Comparison of ENCODE assay signal across 10 cellular contexts in genomic region chr11:417652-418342, GRCh38. TPM values are rescaled to one million over a fixed set of nuclear protein-coding genes. Genes with fewer than 3 reads are reported as not detected.
A peak's percentile ranks its signal among the peaks of the same experiment; 100 is the strongest.
DNase-seq lines count a peak whose midpoint lies in the region; ATAC-seq and TF ChIP-seq lines count a peak whose summit lies in the region.
"Had no signal": no experiment of that assay in that cellular context is flagged by ENCODE, and none has a peak within 500 bp of the region (broad histone marks: within the 10 kb centered on the region; RNA-seq: fewer than 3 reads in every experiment).

No MANE protein-coding gene starts in this region.

- ATAC-seq in upper lobe of left lung (ENCODE audit: low FRiP score in 2 of 2) (no peak), HG03460 (IDR thresholded peaks at IDR 0.05; ENCODE audit: unreplicated experiment) (no peak), GM18520 (IDR thresholded peaks at IDR 0.05; ENCODE audit: unreplicated experiment) (no peak)

- DNase-seq in activated naive CD4-positive, alpha-beta T cell treated with anti-CD3 and anti-CD28 coated beads for 36 hours: no peak
- DNase-seq in activated naive CD4-positive, alpha-beta T cell treated with anti-CD3 and anti-CD28 coated beads, Interleukin-2, amount 50 U/mL, for 16 hours: no peak
- DNase-seq in chondrocyte (ENCODE audit: low spot score) (no peak), upper lobe of left lung (peak in 1 of 2 donors; percentile 61), kidney glomerular epithelial cell (lab: John Stamatoyannopoulos, UW) (no peak)
- DNase-seq: islet precursor cell, KG1 had no signal

- H3K9ac ChIP-seq in mucosa of rectum (ENCODE audit: low read depth in 1 of 2, low read length in 2 of 2): peak overlapping the region in 1 of 2 donors; percentile 94

- H3K9me3 Mint-ChIP-seq in activated naive CD4-positive, alpha-beta T cell treated with anti-CD3 and anti-CD28 coated beads for 36 hours: no peaks in the 10 kb centered on the region
- H3K9me3 Mint-ChIP-seq in chondrocyte (ENCODE audit: low read depth): no peaks in the 10 kb centered on the region

- H3K27ac Mint-ChIP-seq in activated naive CD4-positive, alpha-beta T cell treated with anti-CD3 and anti-CD28 coated beads for 36 hours: no peak overlapping the region
- no peak overlapping the region for H3K27ac Mint-ChIP-seq in chondrocyte (ENCODE audit: unreplicated experiment)

- H3K27ac ChIP-seq in mucosa of rectum (ENCODE audit: low read depth in 2 of 2, low read length in 2 of 2): peak overlapping the region; percentile 92 to 95
- peak overlapping the region; percentile 85 to 92 (median 90) for H3K27ac ChIP-seq in upper lobe of left lung

- H3K9me3 ChIP-seq in mucosa of rectum (ENCODE audit: control insufficient read depth in 2 of 2, low read length in 2 of 2): no peaks in the 10 kb centered on the region
- H3K9me3 ChIP-seq in upper lobe of left lung: no peaks in the 10 kb centered on the region

- no peaks in the 10 kb centered on the region for H3K36me3 Mint-ChIP-seq in activated naive CD4-positive, alpha-beta T cell treated with anti-CD3 and anti-CD28 coated beads for 36 hours (ENCODE audit: low read depth)
- H3K36me3 Mint-ChIP-seq in chondrocyte (ENCODE audit: low read depth): no peaks in the 10 kb centered on the region

- H3K4me1 ChIP-seq in mucosa of rectum (ENCODE audit: control insufficient read depth in 2 of 2, insufficient read depth in 2 of 2, low read length in 2 of 2): peaks cover 14 to 18% of the 10 kb centered on the region in 2 donors
- H3K4me1 ChIP-seq in upper lobe of left lung: peaks cover 32 to 52% (median 42%) of the 10 kb centered on the region in 4 donors

- peaks cover 29% of the 10 kb centered on the region for H3K4me1 Mint-ChIP-seq in activated naive CD4-positive, alpha-beta T cell treated with anti-CD3 and anti-CD28 coated beads for 36 hours (ENCODE audit: low read depth)
- H3K4me1 Mint-ChIP-seq in chondrocyte (ENCODE audit: low read depth): peaks cover 7% of the 10 kb centered on the region

- intact Hi-C loops in activated naive CD4-positive, alpha-beta T cell treated with anti-CD3 and anti-CD28 coated beads for 36 hours (cut with micrococcal nuclease): no loop called here

- CTCF ChIA-PET in activated naive CD4-positive, alpha-beta T cell treated with anti-CD3 and anti-CD28 coated beads for 36 hours (lab: Charles Lee): no interaction called here

- no peak for TF ChIP-seq EP300 in upper lobe of left lung (IDR thresholded peaks at IDR 0.05)

- peak overlapping the region; percentile 68 for H3K4me3 Mint-ChIP-seq in activated naive CD4-positive, alpha-beta T cell treated with anti-CD3 and anti-CD28 coated beads for 36 hours
- peak overlapping the region; percentile 57 for H3K4me3 Mint-ChIP-seq in chondrocyte (ENCODE audit: unreplicated experiment)

- H3K36me3 ChIP-seq in mucosa of rectum (ENCODE audit: control insufficient read depth in 2 of 2, insufficient read depth in 2 of 2, low read length in 2 of 2) (no peaks in the 10 kb centered on the region), upper lobe of left lung (no peaks in the 10 kb centered on the region)

- TF ChIP-seq POLR2A in upper lobe of left lung (IDR thresholded peaks at IDR 0.05): no peak

- peak overlapping the region; percentile 66 to 71 for H3K4me3 ChIP-seq in mucosa of rectum (ENCODE audit: low read length in 2 of 2)
- H3K4me3 ChIP-seq in upper lobe of left lung: peak overlapping the region in 3 of 4 donors; percentile 64 to 90 (median 72)

- H3K27me3 ChIP-seq in mucosa of rectum (ENCODE audit: control insufficient read depth in 2 of 2, insufficient read depth in 2 of 2, low read length in 2 of 2) (no peaks in the 10 kb centered on the region), upper lobe of left lung (no peaks in the 10 kb centered on the region)

- 53 to 70% methylated on average over 6 to 19 of the region's 19 CpGs for WGBS in upper lobe of left lung, 2 donors

- H3K27me3 Mint-ChIP-seq in activated naive CD4-positive, alpha-beta T cell treated with anti-CD3 and anti-CD28 coated beads for 36 hours (ENCODE audit: low read depth): no peaks in the 10 kb centered on the region
- no peaks in the 10 kb centered on the region for H3K27me3 Mint-ChIP-seq in chondrocyte (ENCODE audit: low read depth)

- TF ChIP-seq CTCF in chondrocyte (IDR thresholded peaks at IDR 0.05): no peak
- TF ChIP-seq CTCF in upper lobe of left lung (IDR thresholded peaks at IDR 0.05): no peak

RNA-seq across cellular contexts. Expression of gene SIGIRR, which starts 3.0 kb away (rescaled TPM):
- total RNA-seq in activated naive CD4-positive, alpha-beta T cell treated with anti-CD3 and anti-CD28 coated beads for 36 hours: 10 to 100 TPM; 38.0 to 38.8 TPM
- total RNA-seq in chondrocyte (12.3 to 26.6 TPM (median 25.9 TPM) in 3 replicates), upper lobe of left lung (100 to 1,000 TPM in 3 of 6 donors, 10 to 100 TPM in 3; 54.7 to 116 (median 91.1) TPM)

RNA-seq across cellular contexts. Expression of gene PKP3, which starts 23.8 kb away (rescaled TPM):
- not detected for total RNA-seq in activated naive CD4-positive, alpha-beta T cell treated with anti-CD3 and anti-CD28 coated beads for 36 hours
- total RNA-seq in chondrocyte: 0.56 to 0.92 TPM (median 0.85 TPM) in 3 replicates
- 10 to 100 TPM; 33.4 to 86.3 (median 55.2) TPM for total RNA-seq in upper lobe of left lung

RNA-seq across cellular contexts. Expression of gene ANO9, which starts 24.0 kb away (rescaled TPM):
- 10 to 100 TPM; 28.9 to 31.0 TPM for total RNA-seq in activated naive CD4-positive, alpha-beta T cell treated with anti-CD3 and anti-CD28 coated beads for 36 hours
- not detected in 3 replicates for total RNA-seq in chondrocyte
- 10 to 100 TPM; 11.7 to 62.9 (median 18.8) TPM for total RNA-seq in upper lobe of left lung

RNA-seq across cellular contexts. Expression of gene PTDSS2, which starts 32.3 kb away (rescaled TPM):
- total RNA-seq in activated naive CD4-positive, alpha-beta T cell treated with anti-CD3 and anti-CD28 coated beads for 36 hours: 10 to 100 TPM; 12.1 to 15.0 TPM
- total RNA-seq in chondrocyte: 30.0 to 32.5 TPM (median 32.0 TPM) in 3 replicates
- 100 to 1,000 TPM in 1 of 6 donors, 10 to 100 TPM in 5; 29.6 to 188 (median 45.1) TPM for total RNA-seq in upper lobe of left lung

RNA-seq across cellular contexts. Expression of gene B4GALNT4, which starts 48.5 kb away (rescaled TPM):
- total RNA-seq in activated naive CD4-positive, alpha-beta T cell treated with anti-CD3 and anti-CD28 coated beads for 36 hours: 1 to 10 TPM; 4.1 to 5.2 TPM
- total RNA-seq in chondrocyte (37.0 to 39.1 TPM (median 37.2 TPM) in 3 replicates), upper lobe of left lung (1 to 10 TPM in 1 of 6 donors, under 1 TPM in 4, not detected in 1; 0.23 to 2.1 (median 0.54) TPM)

Comparison
In these comparisons a context has a peak if more than half of its experiments do, and no peak if none do; other contexts are left out.
1. RNA of gene PKP3, which starts 23.8 kb away (total RNA-seq): 33.4 to 86.3 TPM in upper lobe of left lung; 0.56 to 0.92 TPM in chondrocyte and not detected in activated naive CD4-positive, alpha-beta T cell treated with anti-CD3 and anti-CD28 coated beads for 36 hours; every median in the first group is over 10 times any median in the second.
2. RNA of gene ANO9, which starts 24.0 kb away (total RNA-seq): 28.9 to 31.0 TPM in activated naive CD4-positive, alpha-beta T cell treated with anti-CD3 and anti-CD28 coated beads for 36 hours and 11.7 to 62.9 TPM in upper lobe of left lung; not detected in chondrocyte; every median in the first group is over 10 times any median in the second.